In the genomic region with DNA sequence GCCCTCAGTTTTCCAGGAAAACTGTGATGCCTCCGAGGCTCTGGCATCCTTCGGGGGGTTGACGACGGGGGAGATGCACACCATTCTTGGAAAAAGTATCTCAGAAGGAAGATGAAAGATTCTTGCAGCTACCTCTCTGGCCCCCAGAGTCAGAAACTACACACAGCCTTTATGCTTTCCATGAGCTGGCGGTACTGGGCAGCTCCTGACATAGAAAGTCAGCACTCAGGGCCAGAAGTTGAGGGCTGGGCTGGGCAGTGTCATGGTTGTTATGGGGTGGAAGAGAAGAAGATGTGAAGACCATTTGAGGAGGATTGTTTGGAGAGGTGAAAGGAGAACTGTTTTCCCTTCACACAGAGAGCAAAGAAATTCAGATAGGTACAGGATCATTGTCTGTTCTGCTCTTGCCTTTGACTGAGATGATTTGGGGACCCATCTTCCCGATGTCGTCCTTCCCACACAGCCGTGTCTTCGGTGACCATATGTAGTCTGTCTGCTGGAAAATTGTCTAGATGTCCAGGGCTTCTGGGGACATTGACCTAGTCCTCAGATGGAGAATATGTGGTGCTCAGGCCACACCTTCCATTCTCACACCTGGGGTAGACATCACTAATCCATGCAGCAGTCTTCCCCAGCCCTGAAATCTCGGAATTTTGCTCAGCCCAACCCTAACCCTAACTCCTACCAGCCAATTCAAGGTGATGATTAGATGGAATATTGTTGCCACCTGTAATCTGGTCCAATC, we compare ENCODE assay signal across 22 cellular contexts.
DNase-seq lines count a peak whose midpoint lies in the region; ATAC-seq, FAIRE-seq and TF ChIP-seq lines count a peak whose summit lies in the region.
"Had no signal": no experiment of that assay in that cellular context is flagged by ENCODE, and none has a peak within 500 bp of the region (broad histone marks: within the 10 kb centered on the region; RNA-seq: fewer than 3 reads in every experiment).

No MANE protein-coding gene starts in this region.

- no peak overlapping the region for H3K4me3 Mint-ChIP-seq in H9
- H3K4me3 Mint-ChIP-seq: CD4-positive, alpha-beta memory T cell had no signal

- no peak overlapping the region for H2BK20ac ChIP-seq in H9 (ENCODE audit: low read depth, low read length, poor library complexity, severe bottlenecking)

- FAIRE-seq in A549 (lab: Jason Lieb, UNC) = no peak
- FAIRE-seq: G401.6, GM18507, H1 had no signal

- H3K4me2 ChIP-seq in A549 (peak overlapping the region; percentile 60), H9 (ENCODE audit: insufficient read depth, insufficient read length, low read length) (no peak overlapping the region)
- H3K4me2 ChIP-seq: BLaER1 treated with 17β-estradiol and CSF1 and Interleukin-3, amounts not matched to agents 10 nM and 100 nM had no signal

- no peaks in the 10 kb centered on the region for H3K9me3 ChIP-seq in A549
- H3K9me3 ChIP-seq in H9 (ENCODE audit: control insufficient read depth, low read depth, low read length) = peaks cover 12% of the 10 kb centered on the region
- H3K9me3 ChIP-seq: BLaER1 treated with 17β-estradiol and CSF1 and Interleukin-3, amounts not matched to agents 10 nM and 100 nM; Caco-2 had no signal

- ATAC-seq in A549 = no peak

- TF ChIP-seq RAD21 in A549 (conservative IDR thresholded peaks at IDR 0.05 in 1 of 2, IDR thresholded peaks at IDR 0.05 in 1 of 2) = no peak

- DNase-seq in A549 (ENCODE audit: low read depth in 1 of 2, low spot score in 1 of 2) = no peak
- DNase-seq in H9 = peak; percentile 4
- peak; percentile 32 for DNase-seq in islet precursor cell
- peak; percentile 53 for DNase-seq in posterior vena cava (ENCODE audit: low spot score)
- DNase-seq in NCI-H2081 (lab: John Stamatoyannopoulos, UW) = no peak
- no peak for DNase-seq in HEK293T (ENCODE audit: extremely low spot score)
- DNase-seq in DMS153 (lab: John Stamatoyannopoulos, UW) = no peak
- DNase-seq in AG08396 (ENCODE audit: low spot score) = no peak
- DNase-seq: CD4-positive, alpha-beta memory T cell; Karpas-422; MV-4-11; NCI-H1105 treated with DMSO at 0.1 percent for 48 hours; NCI-H1694 treated with DMSO at 0.1 percent for 48 hours; NCI-H446 treated with DMSO at 0.1 percent for 48 hours; NCI-H526 treated with DMSO at 0.1 percent for 48 hours; OCI-M1; Right ventricle myocardium superior had no signal

- peaks cover 38 to 86% of the 10 kb centered on the region in 2 experiments for H3K9me3 Mint-ChIP-seq in H9
- H3K9me3 Mint-ChIP-seq: CD4-positive, alpha-beta memory T cell had no signal

- H4K5ac ChIP-seq in H9 (ENCODE audit: insufficient read length, low read depth, low read length) = no peak overlapping the region

- no peak overlapping the region for H4K91ac ChIP-seq in H9 (ENCODE audit: insufficient read length, low read depth, low read length)

- no peak overlapping the region for H3K14ac ChIP-seq in H9 (ENCODE audit: insufficient read depth, low read length)

- H2BK120ac ChIP-seq in H9 (ENCODE audit: low read depth, low read length, poor library complexity, severe bottlenecking) = no peak overlapping the region

- H3K4me1 Mint-ChIP-seq in H9 = no peaks in the 10 kb centered on the region
- H3K4me1 Mint-ChIP-seq: CD4-positive, alpha-beta memory T cell had no signal

- peaks cover 21 to 58% (median 25%) of the 10 kb centered on the region in 3 experiments for H3K36me3 Mint-ChIP-seq in H9 (ENCODE audit: insufficient read depth in 1 of 3, low read depth in 3 of 3)
- H3K36me3 Mint-ChIP-seq: CD4-positive, alpha-beta memory T cell had no signal

- no peaks in the 10 kb centered on the region for H3K27me3 ChIP-seq in H9 (ENCODE audit: insufficient read depth, low read length)
- H3K27me3 ChIP-seq: BLaER1 treated with 17β-estradiol and CSF1 and Interleukin-3, amounts not matched to agents 10 nM and 100 nM had no signal

- H4K8ac ChIP-seq in H9 (replicated peaks; ENCODE audit: insufficient read length, low read depth, low read length) = no peak overlapping the region

- CTCF ChIA-PET in A549 (lab: Yijun Ruan, JAX) (interaction anchor here (0.6 to 1.7 kb wide), 4 partner anchors 9 to 442 kb away, joined by 3 to 7 read pairs (median 5); no protein-coding TSS in a partner anchor), HEK293T (lab: Yijun Ruan, JAX) (interaction anchor here (0.6 kb wide), 1 partner anchor 203 kb away, joined by 4 read pairs; no protein-coding TSS in a partner anchor)

- H3T11ph ChIP-seq in H9 (ENCODE audit: low read length) = no peak overlapping the region

- no peaks in the 10 kb centered on the region for H3K79me1 ChIP-seq in H9 (ENCODE audit: insufficient read depth, low read depth, low read length, poor library complexity, severe bottlenecking)

- H2AFZ ChIP-seq in H9 (ENCODE audit: low read length) = no peak overlapping the region

- intact Hi-C loops in posterior vena cava (cut with DNase I) = no loop called here

- H3K4ac ChIP-seq in H9 (ENCODE audit: low read depth, low read length) = no peak overlapping the region

- H4K20me1 ChIP-seq in H9 (ENCODE audit: control insufficient read depth, insufficient read depth, insufficient read length) = no peaks in the 10 kb centered on the region
- H4K20me1 ChIP-seq: BLaER1 treated with 17β-estradiol and CSF1 and Interleukin-3, amounts not matched to agents 10 nM and 100 nM had no signal

- H2AK5ac ChIP-seq in H9 (ENCODE audit: insufficient read length, low read length) = no peak overlapping the region

- H2BK5ac ChIP-seq in H9 (ENCODE audit: insufficient read length, low read length) = no peak overlapping the region

- H2BK15ac ChIP-seq in H9 (ENCODE audit: low read depth, low read length) = no peak overlapping the region

- no peak for TF ChIP-seq EP300 in A549 (IDR thresholded peaks at IDR 0.05)

- POLR2A ChIA-PET in A549 (lab: Yijun Ruan, JAX) (no interaction called here), HEK293T (lab: Yijun Ruan, JAX) (no interaction called here)

- peak overlapping the region; percentile 31; the same call in 2 of the 3 replicates for H3K4me3 ChIP-seq in A549
- H3K4me3 ChIP-seq: BLaER1 treated with 17β-estradiol and CSF1 and Interleukin-3, amounts not matched to agents 10 nM and 100 nM had no signal

- no peaks in the 10 kb centered on the region for H3K79me2 ChIP-seq in H9 (ENCODE audit: insufficient read depth, low read length)

- H3K27ac Mint-ChIP-seq in H9 = no peak overlapping the region
- H3K27ac Mint-ChIP-seq: CD4-positive, alpha-beta memory T cell had no signal

- H2BK12ac ChIP-seq in H9 (ENCODE audit: insufficient read length, low read depth, low read length) = no peak overlapping the region

- TF ChIP-seq CTCF in A549 (IDR thresholded peaks at IDR 0.05) = no peak
- no peak for TF ChIP-seq CTCF in H9 (conservative IDR thresholded peaks at IDR 0.05)

- H3K9ac ChIP-seq in H9 (ENCODE audit: extremely low read depth, insufficient read length, low read length) = no peak overlapping the region
- H3K9ac ChIP-seq: BLaER1 treated with 17β-estradiol and CSF1 and Interleukin-3, amounts not matched to agents 10 nM and 100 nM had no signal

- H3K18ac ChIP-seq in H9 (ENCODE audit: insufficient read length, low read depth, low read length) = no peak overlapping the region

- no peaks in the 10 kb centered on the region for H3K23me2 ChIP-seq in H9 (ENCODE audit: insufficient read length, low read depth, low read length, poor library complexity, severe bottlenecking)

- peaks cover 15% of the 10 kb centered on the region for H3K27me3 Mint-ChIP-seq in H9 (ENCODE audit: low read depth)

- 44% methylated on average over 10 of the region's 10 CpGs for WGBS in A549 (ENCODE audit: missing lambda C conversion rate)
- no CpG with 5 or more reads among the region's 10 CpGs for WGBS in H9 (ENCODE audit: extremely low coverage, insufficient read length, low lambda C conversion rate)

- H3K4me1 ChIP-seq in A549 (no peaks in the 10 kb centered on the region), H9 (ENCODE audit: insufficient read depth, low read length) (no peaks in the 10 kb centered on the region)
- H3K4me1 ChIP-seq: Caco-2 had no signal

- TF ChIP-seq POLR2A in A549 (IDR thresholded peaks at IDR 0.05; ENCODE audit: low read length) = no peak

- H3K23ac ChIP-seq in H9 (ENCODE audit: insufficient read length, low read depth, low read length) = no peak overlapping the region

- H3K27ac ChIP-seq in A549 (no peak overlapping the region), H9 (ENCODE audit: insufficient read length, low read depth, low read length) (no peak overlapping the region)
- H3K27ac ChIP-seq: BLaER1 treated with 17β-estradiol and CSF1 and Interleukin-3, amounts not matched to agents 10 nM and 100 nM had no signal

- no peak overlapping the region for H3K56ac ChIP-seq in H9 (ENCODE audit: insufficient read length, low read depth, low read length)

TF ChIP-seq in A549, 52 proteins besides CTCF, POLR2A, EP300 and RAD21 (continues in another document):
- no peak for TF ChIP-seq RARB (CRISPR knock-in tag; IDR thresholded peaks at IDR 0.05)
- no peak for TF ChIP-seq CBX2 (IDR thresholded peaks at IDR 0.05; ENCODE audit: borderline replicate concordance, low read depth)
- no peak for TF ChIP-seq E2F6 (IDR thresholded peaks at IDR 0.05; ENCODE audit: borderline replicate concordance, low read depth)
- TF ChIP-seq HOXB5 (CRISPR knock-in tag; IDR thresholded peaks at IDR 0.05) = no peak
- TF ChIP-seq RFX5 (IDR thresholded peaks at IDR 0.05) = no peak
- TF ChIP-seq JUNB (IDR thresholded peaks at IDR 0.05) = no peak
- no peak for TF ChIP-seq KDM5A (IDR thresholded peaks at IDR 0.05)
- no peak for TF ChIP-seq ZC3H11A (IDR thresholded peaks at IDR 0.05)

TF ChIP-seq in HEK293T, 16 proteins besides CTCF, POLR2A, EP300 and RAD21:
- TF ChIP-seq, protein P1, sequence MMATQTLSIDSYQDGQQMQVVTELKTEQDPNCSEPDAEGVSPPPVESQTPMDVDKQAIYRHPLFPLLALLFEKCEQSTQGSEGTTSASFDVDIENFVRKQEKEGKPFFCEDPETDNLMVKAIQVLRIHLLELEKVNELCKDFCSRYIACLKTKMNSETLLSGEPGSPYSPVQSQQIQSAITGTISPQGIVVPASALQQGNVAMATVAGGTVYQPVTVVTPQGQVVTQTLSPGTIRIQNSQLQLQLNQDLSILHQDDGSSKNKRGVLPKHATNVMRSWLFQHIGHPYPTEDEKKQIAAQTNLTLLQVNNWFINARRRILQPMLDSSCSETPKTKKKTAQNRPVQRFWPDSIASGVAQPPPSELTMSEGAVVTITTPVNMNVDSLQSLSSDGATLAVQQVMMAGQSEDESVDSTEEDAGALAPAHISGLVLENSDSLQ (IDR thresholded peaks at IDR 0.05) = no peak
- TF ChIP-seq FOXA1 (IDR thresholded peaks at IDR 0.05) (no peak), SP1 (IDR thresholded peaks at IDR 0.05) (no peak), TARDBP (IDR thresholded peaks at IDR 0.05) (no peak), ARNT (IDR thresholded peaks at IDR 0.05) (no peak), NFRKB (IDR thresholded peaks at IDR 0.05) (no peak)

Comparison
In these comparisons a context has a peak if more than half of its experiments do, and no peak if none do; other contexts are left out.
1. DNase-seq: peak in H9 (single experiment), islet precursor cell (single experiment) and posterior vena cava (single experiment); none in A549 (0 of 2), NCI-H2081 (0 of 2), HEK293T (single experiment), DMS153 (single experiment) and AG08396 (single experiment).